14 cellular contexts compared by ENCODE assay signal in the genomic region with DNA sequence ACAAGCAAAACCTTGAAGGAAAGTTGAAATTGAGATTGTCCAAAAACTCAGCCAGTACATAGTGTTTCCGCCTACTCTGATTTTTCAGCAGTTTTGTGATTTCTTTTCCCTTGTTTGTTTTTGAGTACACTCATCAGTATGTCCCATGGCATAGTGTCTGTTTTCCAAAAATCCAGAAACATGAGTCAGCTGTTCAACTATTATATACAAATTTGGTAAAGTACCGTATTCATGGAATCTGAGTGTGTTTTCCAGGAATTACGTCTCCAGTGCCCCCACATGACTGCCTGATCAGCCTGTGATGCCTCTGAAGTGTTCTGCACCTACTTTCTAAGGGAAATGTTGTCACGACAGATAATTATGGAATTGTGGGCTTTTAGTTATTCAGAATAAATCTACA.
A peak's percentile ranks its signal among the peaks of the same experiment; 100 is the strongest.
DNase-seq lines count a peak whose midpoint lies in the region; ATAC-seq, FAIRE-seq and TF ChIP-seq lines count a peak whose summit lies in the region.
"Had no signal": no experiment of that assay in that cellular context is flagged by ENCODE, and none has a peak within 500 bp of the region (broad histone marks: within the 10 kb centered on the region; RNA-seq: fewer than 3 reads in every experiment).

No MANE protein-coding gene starts in this region.

- H3K27ac Mint-ChIP-seq in Calu3 (ENCODE audit: unreplicated experiment): no peak overlapping the region
- H3K27ac Mint-ChIP-seq: activated CD4-positive, alpha-beta T cell treated with anti-CD3 and anti-CD28 coated beads for 36 hours; activated T-cell treated with anti-CD3 and anti-CD28 coated beads, Interleukin-2, amount 50 U/mL, for 72 hours had no signal

- H3K27ac ChIP-seq in sigmoid colon: peak overlapping the region in 3 of 4 donors; percentile 25 to 67 (median 37)
- H3K27ac ChIP-seq: C4-2B, cardiac muscle cell had no signal

- no peaks in the 10 kb centered on the region for H3K36me3 Mint-ChIP-seq in Calu3 (ENCODE audit: insufficient read depth, unreplicated experiment)

- peaks cover 6% of the 10 kb centered on the region for H3K9me3 ChIP-seq in adipocyte (ENCODE audit: control insufficient read depth, low read length)
- H3K9me3 ChIP-seq in sigmoid colon: peaks cover 0 to 7% (median 2%) of the 10 kb centered on the region in 4 donors

- BruUV-seq in Calu3 (replicated peaks; lab: Mats Ljungman, UMichigan): no TSS peak

- FAIRE-seq in frontal cortex (lab: Jason Lieb, UNC): no peak

- no peak for ATAC-seq in GM21619 (IDR thresholded peaks at IDR 0.05; ENCODE audit: unreplicated experiment)
- ATAC-seq: activated CD4-positive, alpha-beta T cell treated with anti-CD3 and anti-CD28 coated beads for 36 hours; activated T-cell treated with anti-CD3 and anti-CD28 coated beads, Interleukin-2, amount 50 U/mL, for 72 hours had no signal

- TF ChIP-seq CTCF in fibroblast of the aortic adventitia (IDR thresholded peaks at IDR 0.05; ENCODE audit: insufficient read depth, low read length) (no peak), sigmoid colon (IDR thresholded peaks at IDR 0.05) (no peak), Calu3 (IDR thresholded peaks at IDR 0.05; ENCODE audit: unreplicated experiment) (no peak)

- 61 to 80% methylated on average over 4 of the region's 4 CpGs for WGBS in sigmoid colon, 2 donors

- H3K36me3 ChIP-seq in adipocyte (ENCODE audit: control insufficient read depth, insufficient read depth, low read length, severe bottlenecking) (no peaks in the 10 kb centered on the region), sigmoid colon (no peaks in the 10 kb centered on the region)
- H3K36me3 ChIP-seq: cardiac muscle cell had no signal

- intact Hi-C loops in sigmoid colon (cut with DNase I) (no loop called here), Calu3 (cut with micrococcal nuclease; ENCODE audit: unreplicated experiment) (no loop called here)

- peaks cover 6% of the 10 kb centered on the region for H3K9me3 Mint-ChIP-seq in Calu3 (ENCODE audit: low read depth, unreplicated experiment)

- H3K27me3 Mint-ChIP-seq in Calu3 (ENCODE audit: unreplicated experiment): peaks cover 12% of the 10 kb centered on the region
- H3K27me3 Mint-ChIP-seq: activated CD4-positive, alpha-beta T cell treated with anti-CD3 and anti-CD28 coated beads for 36 hours had no signal

- CTCF ChIA-PET in Calu3 (lab: Charles Lee): no interaction called here

- H3K9ac ChIP-seq in adipocyte (ENCODE audit: low read length): peak overlapping the region; percentile 92

- H3K4me3 Mint-ChIP-seq in Calu3 (ENCODE audit: low read depth, unreplicated experiment): no peak overlapping the region
- H3K4me3 Mint-ChIP-seq: activated CD4-positive, alpha-beta T cell treated with anti-CD3 and anti-CD28 coated beads for 36 hours; activated T-cell treated with anti-CD3 and anti-CD28 coated beads, Interleukin-2, amount 50 U/mL, for 72 hours had no signal

- TF ChIP-seq POLR2A in sigmoid colon (IDR thresholded peaks at IDR 0.05): no peak

- peaks cover 55% of the 10 kb centered on the region for H3K4me1 ChIP-seq in adipocyte (ENCODE audit: control insufficient read depth, insufficient read depth, low read length)
- peaks cover 0 to 4% (median 0%) of the 10 kb centered on the region in 4 donors for H3K4me1 ChIP-seq in sigmoid colon

- DNase-seq in EH (ENCODE audit: low read depth): peak; percentile 94
- peak; percentile 87 for DNase-seq in adipocyte (ENCODE audit: low read depth)
- peak; percentile 95 for DNase-seq in fibroblast of the aortic adventitia (ENCODE audit: low read depth)
- no peak for DNase-seq in sigmoid colon
- DNase-seq in frontal cortex (ENCODE audit: low spot score in 2 of 2): no peak
- no peak for DNase-seq in Calu3
- no peak for DNase-seq in HK-2 (ENCODE audit: unreplicated experiment)
- DNase-seq: activated CD4-positive, alpha-beta T cell treated with anti-CD3 and anti-CD28 coated beads for 36 hours; activated T-cell treated with anti-CD3 and anti-CD28 coated beads, Interleukin-2, amount 50 U/mL, for 72 hours; NCI-H1694; NCI-H82 had no signal

- H3K4me1 Mint-ChIP-seq in Calu3 (ENCODE audit: low read depth, unreplicated experiment): no peaks in the 10 kb centered on the region
- H3K4me1 Mint-ChIP-seq: activated CD4-positive, alpha-beta T cell treated with anti-CD3 and anti-CD28 coated beads for 36 hours had no signal

- no peaks in the 10 kb centered on the region for H3K27me3 ChIP-seq in adipocyte (replicated peaks; ENCODE audit: control insufficient read depth, insufficient read depth, low read length)
- H3K27me3 ChIP-seq in sigmoid colon: no peaks in the 10 kb centered on the region
- H3K27me3 ChIP-seq: cardiac muscle cell had no signal

- no peak for TF ChIP-seq EP300 in sigmoid colon (IDR thresholded peaks at IDR 0.05)

- H3K4me3 ChIP-seq in adipocyte (ENCODE audit: low read length) (no peak overlapping the region), fibroblast of the aortic adventitia (ENCODE audit: low read depth, low read length) (no peak overlapping the region), sigmoid colon (no peak overlapping the region)
- H3K4me3 ChIP-seq: cardiac muscle cell had no signal

Comparison
In these comparisons a context has a peak if more than half of its experiments do, and no peak if none do; other contexts are left out.
1. DNase-seq: peak in EH (single experiment), adipocyte (single experiment) and fibroblast of the aortic adventitia (single experiment); none in sigmoid colon (single experiment), frontal cortex (0 of 2), Calu3 (single experiment) and HK-2 (single experiment).